8 cellular contexts compared by ENCODE assay signal in genomic region chr19:55283548-55284393, GRCh38. TPM values are rescaled to one million over a fixed set of nuclear protein-coding genes. Genes with fewer than 3 reads are reported as not detected.
A peak's percentile ranks its signal among the peaks of the same experiment; 100 is the strongest.
DNase-seq lines count a peak whose midpoint lies in the region; ATAC-seq lines count a peak whose summit lies in the region.

TSS of gene BRSK1 (plus strand) at chr19:55283997. CDS start at chr19:55284443, 446 bp downstream.

- peaks cover 6 to 34% (median 13%) of the 10 kb centered on the region in 4 donors for H3K4me1 Mint-ChIP-seq in CD4-positive, CD25-positive, alpha-beta regulatory T cell
- peaks cover 31% of the 10 kb centered on the region for H3K4me1 Mint-ChIP-seq in activated CD4-positive, alpha-beta T cell treated with anti-CD3 and anti-CD28 coated beads, Interleukin-2, amount 10 ng/mL, durations not matched to agents 7 days and 5 days
- peaks cover 32 to 40% (median 32%) of the 10 kb centered on the region in 3 donors for H3K4me1 Mint-ChIP-seq in naive B cell

- POLR2A ChIA-PET in activated CD4-positive, alpha-beta T cell treated with anti-CD3 and anti-CD28 coated beads, Interleukin-2, amount 10 ng/mL, durations not matched to agents 7 days and 5 days (lab: Charles Lee) = no interaction called here

- H3K4me1 ChIP-seq in CD4-positive, CD25-positive, alpha-beta regulatory T cell (ENCODE audit: control insufficient read depth, insufficient read depth, low read length, poor library complexity, severe bottlenecking) = peaks cover 26% of the 10 kb centered on the region
- peaks cover 7% of the 10 kb centered on the region for H3K4me1 ChIP-seq in thymus (ENCODE audit: control insufficient read depth, insufficient read depth, low read length)

- H3K9me3 Mint-ChIP-seq in CD4-positive, CD25-positive, alpha-beta regulatory T cell = no peaks in the 10 kb centered on the region
- no peaks in the 10 kb centered on the region for H3K9me3 Mint-ChIP-seq in activated CD4-positive, alpha-beta T cell treated with anti-CD3 and anti-CD28 coated beads, Interleukin-2, amount 10 ng/mL, durations not matched to agents 7 days and 5 days
- H3K9me3 Mint-ChIP-seq in naive B cell = no peaks in the 10 kb centered on the region

- no peaks in the 10 kb centered on the region for H3K27me3 ChIP-seq in CD4-positive, CD25-positive, alpha-beta regulatory T cell (ENCODE audit: control insufficient read depth, insufficient read depth, low read length)
- H3K27me3 ChIP-seq in thymus (ENCODE audit: control insufficient read depth, insufficient read depth) = no peaks in the 10 kb centered on the region

- no peaks in the 10 kb centered on the region for H3K9me3 ChIP-seq in CD4-positive, CD25-positive, alpha-beta regulatory T cell (ENCODE audit: control insufficient read depth in 2 of 2, low read length in 2 of 2)
- no peaks in the 10 kb centered on the region for H3K9me3 ChIP-seq in thymus (ENCODE audit: control insufficient read depth)

- peaks cover 4% of the 10 kb centered on the region for H3K36me3 Mint-ChIP-seq in CD4-positive, CD25-positive, alpha-beta regulatory T cell
- H3K36me3 Mint-ChIP-seq in activated CD4-positive, alpha-beta T cell treated with anti-CD3 and anti-CD28 coated beads, Interleukin-2, amount 10 ng/mL, durations not matched to agents 7 days and 5 days (ENCODE audit: low read depth) = no peaks in the 10 kb centered on the region
- no peaks in the 10 kb centered on the region for H3K36me3 Mint-ChIP-seq in naive B cell

- H3K27ac Mint-ChIP-seq in CD4-positive, CD25-positive, alpha-beta regulatory T cell = peak within 1 kb of the TSS; percentile 67 to 94 (median 83)
- peak within 1 kb of the TSS; percentile 80 for H3K27ac Mint-ChIP-seq in activated CD4-positive, alpha-beta T cell treated with anti-CD3 and anti-CD28 coated beads, Interleukin-2, amount 10 ng/mL, durations not matched to agents 7 days and 5 days
- H3K27ac Mint-ChIP-seq in naive B cell = peak within 1 kb of the TSS in 4 of 6 donors; percentile 5 to 91 (median 57)

- DNase-seq in CD4-positive, CD25-positive, alpha-beta regulatory T cell = peak in 2 of 3 donors; percentile 26 to 40
- DNase-seq in NCI-H1436 treated with DMSO at 0.1 percent for 48 hours (lab: John Stamatoyannopoulos, UW) (peak; percentile 58), naive B cell (no peak), NOMO-1 treated with DMSO at 0.1 percent for 48 hours (lab: John Stamatoyannopoulos, UW; ENCODE audit: unreplicated experiment) (no peak)
- peak; percentile 51 for DNase-seq in activated CD4-positive, alpha-beta T cell treated with anti-CD3 and anti-CD28 coated beads, Interleukin-2, amount 10 ng/mL, durations not matched to agents 7 days and 5 days
- DNase-seq in effector CD8-positive, alpha-beta T cell (lab: John Stamatoyannopoulos, UW) = peak; percentile 4

- no peak within 1 kb of the TSS for H3K4me3 ChIP-seq in CD4-positive, CD25-positive, alpha-beta regulatory T cell (ENCODE audit: low read depth, low read length)
- H3K4me3 ChIP-seq in thymus (ENCODE audit: low read length) = peak within 1 kb of the TSS; percentile 32

- H3K36me3 ChIP-seq in CD4-positive, CD25-positive, alpha-beta regulatory T cell (ENCODE audit: control insufficient read depth, insufficient read depth, low read length) = no peaks in the 10 kb centered on the region
- H3K36me3 ChIP-seq in thymus (ENCODE audit: control insufficient read depth, insufficient read depth) = no peaks in the 10 kb centered on the region

- H3K4me3 Mint-ChIP-seq in CD4-positive, CD25-positive, alpha-beta regulatory T cell = peak within 1 kb of the TSS; percentile 20 to 80 (median 55)
- peak within 1 kb of the TSS; percentile 52 for H3K4me3 Mint-ChIP-seq in activated CD4-positive, alpha-beta T cell treated with anti-CD3 and anti-CD28 coated beads, Interleukin-2, amount 10 ng/mL, durations not matched to agents 7 days and 5 days
- H3K4me3 Mint-ChIP-seq in naive B cell = peak within 1 kb of the TSS; percentile 6 to 83 (median 58)

- ATAC-seq in CD4-positive, CD25-positive, alpha-beta regulatory T cell (ENCODE audit: low read depth in 2 of 2) = no peak
- ATAC-seq in naive B cell (ENCODE audit: low read depth in 2 of 2) (no peak), HG02870 (IDR thresholded peaks at IDR 0.05; ENCODE audit: unreplicated experiment) (no peak)

- CTCF ChIA-PET in activated CD4-positive, alpha-beta T cell treated with anti-CD3 and anti-CD28 coated beads, Interleukin-2, amount 10 ng/mL, durations not matched to agents 7 days and 5 days (lab: Charles Lee) = interaction anchor here (0.6 kb wide), 1 partner anchor 239 kb away, joined by 3 read pairs; no protein-coding TSS in a partner anchor

- WGBS in thymus = 10% methylated on average over 42 of the region's 47 CpGs

- H3K27ac ChIP-seq in CD4-positive, CD25-positive, alpha-beta regulatory T cell (ENCODE audit: insufficient read depth, low read length, poor library complexity, severe bottlenecking) = no peak within 1 kb of the TSS
- no peak within 1 kb of the TSS for H3K27ac ChIP-seq in thymus (ENCODE audit: low read depth)

- peaks cover 21% of the 10 kb centered on the region for H3K27me3 Mint-ChIP-seq in CD4-positive, CD25-positive, alpha-beta regulatory T cell
- H3K27me3 Mint-ChIP-seq in activated CD4-positive, alpha-beta T cell treated with anti-CD3 and anti-CD28 coated beads, Interleukin-2, amount 10 ng/mL, durations not matched to agents 7 days and 5 days = peaks cover 9% of the 10 kb centered on the region
- peaks cover 5 to 10% (median 7%) of the 10 kb centered on the region in 3 donors for H3K27me3 Mint-ChIP-seq in naive B cell

RNA-seq across cellular contexts. Expression of gene BRSK1, which starts in this region (rescaled TPM):
- 1.5 TPM for total RNA-seq in CD4-positive, CD25-positive, alpha-beta regulatory T cell
- polyA plus RNA-seq in CD4-positive, CD25-positive, alpha-beta regulatory T cell = not detected
- 1 to 10 TPM; 6.8 TPM for total RNA-seq in activated CD4-positive, alpha-beta T cell treated with anti-CD3 and anti-CD28 coated beads, Interleukin-2, amount 10 ng/mL, durations not matched to agents 7 days and 5 days
- polyA plus RNA-seq in naive B cell (ENCODE audit: low read depth in 6 of 6) (not detected), thymus (2.9 TPM)

Comparison
In these comparisons a context has a peak if more than half of its experiments do, and no peak if none do; other contexts are left out.
1. DNase-seq: peak in CD4-positive, CD25-positive, alpha-beta regulatory T cell (2 of 3), NCI-H1436 treated with DMSO at 0.1 percent for 48 hours (single experiment), activated CD4-positive, alpha-beta T cell treated with anti-CD3 and anti-CD28 coated beads, Interleukin-2, amount 10 ng/mL, durations not matched to agents 7 days and 5 days (single experiment) and effector CD8-positive, alpha-beta T cell (single experiment); none in naive B cell (single experiment) and NOMO-1 treated with DMSO at 0.1 percent for 48 hours (single experiment).
2. Peak in every context shown above with its lines, with median percentiles within 50 percentile points of each other: H3K27ac Mint-ChIP-seq and H3K4me3 Mint-ChIP-seq.